In the genomic region with DNA sequence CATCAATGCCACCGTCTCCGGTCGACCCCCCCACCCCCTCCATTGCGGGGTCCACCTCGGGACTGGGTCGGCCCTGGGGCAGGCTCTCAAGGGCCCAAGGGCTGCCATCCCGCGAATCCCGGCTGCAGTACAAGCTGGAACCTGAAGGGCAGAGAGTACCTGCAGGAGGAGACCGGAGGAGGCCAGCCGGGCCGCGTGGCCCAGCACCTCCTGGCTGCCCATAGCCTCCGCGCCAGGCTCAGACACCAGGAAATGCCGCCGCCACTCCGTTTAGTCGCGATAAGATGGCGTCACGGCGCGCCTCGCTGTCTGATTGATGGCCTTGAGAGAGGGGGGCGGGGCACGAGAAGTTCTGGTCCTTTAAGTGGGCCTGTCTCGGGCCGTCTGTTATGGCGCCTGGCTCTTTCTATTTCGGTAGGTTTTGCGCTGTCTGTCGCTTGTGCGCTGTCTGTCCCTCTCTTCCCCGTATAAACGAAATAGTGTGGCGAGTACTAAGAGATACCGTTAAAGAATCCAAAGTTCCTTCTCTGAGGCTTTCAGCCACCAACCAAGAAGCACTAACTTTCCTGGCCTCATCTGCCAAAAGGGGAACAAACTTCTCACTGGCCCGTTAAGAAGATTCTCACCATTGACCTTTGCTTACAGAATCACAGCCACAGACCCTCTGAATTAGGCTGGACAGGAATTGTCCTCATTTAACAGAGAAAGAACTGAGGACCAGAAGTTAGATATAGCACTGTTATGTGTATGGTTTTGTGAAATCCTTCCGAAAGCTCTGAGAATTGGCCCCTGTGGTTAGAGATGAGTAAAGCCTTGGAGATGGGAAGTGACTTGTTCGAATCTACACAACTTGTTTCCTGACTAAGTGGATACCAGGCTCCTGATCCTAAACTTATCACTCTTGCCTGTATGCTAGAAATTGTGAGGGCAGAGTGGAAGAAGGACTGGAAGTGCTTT, we compare ENCODE assay signal across 1 cellular context.
TF ChIP-seq lines count a peak whose summit lies in the region.

A gene with protein sequence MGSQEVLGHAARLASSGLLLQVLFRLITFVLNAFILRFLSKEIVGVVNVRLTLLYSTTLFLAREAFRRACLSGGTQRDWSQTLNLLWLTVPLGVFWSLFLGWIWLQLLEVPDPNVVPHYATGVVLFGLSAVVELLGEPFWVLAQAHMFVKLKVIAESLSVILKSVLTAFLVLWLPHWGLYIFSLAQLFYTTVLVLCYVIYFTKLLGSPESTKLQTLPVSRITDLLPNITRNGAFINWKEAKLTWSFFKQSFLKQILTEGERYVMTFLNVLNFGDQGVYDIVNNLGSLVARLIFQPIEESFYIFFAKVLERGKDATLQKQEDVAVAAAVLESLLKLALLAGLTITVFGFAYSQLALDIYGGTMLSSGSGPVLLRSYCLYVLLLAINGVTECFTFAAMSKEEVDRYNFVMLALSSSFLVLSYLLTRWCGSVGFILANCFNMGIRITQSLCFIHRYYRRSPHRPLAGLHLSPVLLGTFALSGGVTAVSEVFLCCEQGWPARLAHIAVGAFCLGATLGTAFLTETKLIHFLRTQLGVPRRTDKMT (minus strand): TSS at position 257 of the 957 bp plus-strand sequence. CDS start 35 bp downstream, at position 222.

TF ChIP-seq in GM12878, 131 proteins besides CTCF, POLR2A, EP300 and RAD21 (continued from another document and continues in another):
- TF ChIP-seq, protein P1, sequence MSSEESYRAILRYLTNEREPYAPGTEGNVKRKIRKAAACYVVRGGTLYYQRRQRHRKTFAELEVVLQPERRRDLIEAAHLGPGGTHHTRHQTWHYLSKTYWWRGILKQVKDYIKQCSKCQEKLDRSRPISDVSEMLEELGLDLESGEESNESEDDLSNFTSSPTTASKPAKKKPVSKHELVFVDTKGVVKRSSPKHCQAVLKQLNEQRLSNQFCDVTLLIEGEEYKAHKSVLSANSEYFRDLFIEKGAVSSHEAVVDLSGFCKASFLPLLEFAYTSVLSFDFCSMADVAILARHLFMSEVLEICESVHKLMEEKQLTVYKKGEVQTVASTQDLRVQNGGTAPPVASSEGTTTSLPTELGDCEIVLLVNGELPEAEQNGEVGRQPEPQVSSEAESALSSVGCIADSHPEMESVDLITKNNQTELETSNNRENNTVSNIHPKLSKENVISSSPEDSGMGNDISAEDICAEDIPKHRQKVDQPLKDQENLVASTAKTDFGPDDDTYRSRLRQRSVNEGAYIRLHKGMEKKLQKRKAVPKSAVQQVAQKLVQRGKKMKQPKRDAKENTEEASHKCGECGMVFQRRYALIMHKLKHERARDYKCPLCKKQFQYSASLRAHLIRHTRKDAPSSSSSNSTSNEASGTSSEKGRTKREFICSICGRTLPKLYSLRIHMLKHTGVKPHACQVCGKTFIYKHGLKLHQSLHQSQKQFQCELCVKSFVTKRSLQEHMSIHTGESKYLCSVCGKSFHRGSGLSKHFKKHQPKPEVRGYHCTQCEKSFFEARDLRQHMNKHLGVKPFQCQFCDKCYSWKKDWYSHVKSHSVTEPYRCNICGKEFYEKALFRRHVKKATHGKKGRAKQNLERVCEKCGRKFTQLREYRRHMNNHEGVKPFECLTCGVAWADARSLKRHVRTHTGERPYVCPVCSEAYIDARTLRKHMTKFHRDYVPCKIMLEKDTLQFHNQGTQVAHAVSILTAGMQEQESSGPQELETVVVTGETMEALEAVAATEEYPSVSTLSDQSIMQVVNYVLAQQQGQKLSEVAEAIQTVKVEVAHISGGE (CRISPR knock-in tag; IDR thresholded peaks at IDR 0.05) = no peak
- 0 out of 2 replicates have a peak, but pooled peaks have one; percentile 52 for TF ChIP-seq TCF12 (IDR thresholded peaks at IDR 0.05; ENCODE audit: low read depth, low read length)
- no peak for TF ChIP-seq EZH2 (IDR thresholded peaks at IDR 0.05; ENCODE audit: borderline replicate concordance, control insufficient read depth, low read depth, low read length)
- TF ChIP-seq ZNF384 (IDR thresholded peaks at IDR 0.05; ENCODE audit: borderline replicate concordance, low read depth, low read length) = no peak
- TF ChIP-seq NR2F1 (conservative IDR thresholded peaks at IDR 0.05) = 0 out of 2 replicates have a peak, but pooled peaks have one; percentile 23
- no peak for TF ChIP-seq CBX5 (IDR thresholded peaks at IDR 0.05; ENCODE audit: low read depth)
- TF ChIP-seq, protein P2, sequence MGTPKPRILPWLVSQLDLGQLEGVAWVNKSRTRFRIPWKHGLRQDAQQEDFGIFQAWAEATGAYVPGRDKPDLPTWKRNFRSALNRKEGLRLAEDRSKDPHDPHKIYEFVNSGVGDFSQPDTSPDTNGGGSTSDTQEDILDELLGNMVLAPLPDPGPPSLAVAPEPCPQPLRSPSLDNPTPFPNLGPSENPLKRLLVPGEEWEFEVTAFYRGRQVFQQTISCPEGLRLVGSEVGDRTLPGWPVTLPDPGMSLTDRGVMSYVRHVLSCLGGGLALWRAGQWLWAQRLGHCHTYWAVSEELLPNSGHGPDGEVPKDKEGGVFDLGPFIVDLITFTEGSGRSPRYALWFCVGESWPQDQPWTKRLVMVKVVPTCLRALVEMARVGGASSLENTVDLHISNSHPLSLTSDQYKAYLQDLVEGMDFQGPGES (IDR thresholded peaks at IDR 0.05) = no peak
- peak; percentile 14; the same call in 1 of the 2 replicates for TF ChIP-seq RUNX3 (IDR thresholded peaks at IDR 0.05; ENCODE audit: low read length)
- TF ChIP-seq BACH1 (IDR thresholded peaks at IDR 0.05; ENCODE audit: borderline replicate concordance) = peak; percentile 61; the same call in 1 of the 2 replicates
- no peak for TF ChIP-seq RAD51 (IDR thresholded peaks at IDR 0.05)
- TF ChIP-seq MYB (IDR thresholded peaks at IDR 0.05; ENCODE audit: borderline replicate concordance, low read depth, low read length) = no peak
- TF ChIP-seq FOXM1 (IDR thresholded peaks at IDR 0.05; ENCODE audit: low read depth, low read length) = no peak
- TF ChIP-seq HCFC1 (IDR thresholded peaks at IDR 0.05; ENCODE audit: low read length) = peak; percentile 75
- no peak for TF ChIP-seq MTA3 (IDR thresholded peaks at IDR 0.05; ENCODE audit: borderline replicate concordance, low read length)
- peak; percentile 85; the same call in 1 of the 2 replicates for TF ChIP-seq TAF1 (IDR thresholded peaks at IDR 0.05; ENCODE audit: borderline replicate concordance, low read depth, low read length)
- TF ChIP-seq RBBP5 (conservative IDR thresholded peaks at IDR 0.05) = no peak
- no peak for TF ChIP-seq BMI1 (IDR thresholded peaks at IDR 0.05; ENCODE audit: borderline replicate concordance)
- TF ChIP-seq POU2F2 (IDR thresholded peaks at IDR 0.05; ENCODE audit: borderline replicate concordance, low read depth, low read length) = peak; percentile 82; the same call in 2 of the 3 replicates
- TF ChIP-seq CBX3 (IDR thresholded peaks at IDR 0.05; ENCODE audit: borderline replicate concordance, low read depth) = no peak
- TF ChIP-seq ZNF217 (IDR thresholded peaks at IDR 0.05) = no peak
- 0 out of 2 replicates have a peak, but pooled peaks have one; percentile 31 for TF ChIP-seq STAT3 (IDR thresholded peaks at IDR 0.05; ENCODE audit: low read depth, low read length)
- TF ChIP-seq FOS (IDR thresholded peaks at IDR 0.05; ENCODE audit: borderline replicate concordance, extremely low read depth, insufficient read length) = no peak
- TF ChIP-seq RFX5 (IDR thresholded peaks at IDR 0.05; ENCODE audit: low read depth, low read length) = 0 out of 2 replicates have a peak, but pooled peaks have one; percentile 40
- peak; percentile 99 for TF ChIP-seq CREB1 (IDR thresholded peaks at IDR 0.05; ENCODE audit: low read depth)
- peak; percentile 47 for TF ChIP-seq MYC (IDR thresholded peaks at IDR 0.05; ENCODE audit: insufficient read depth, insufficient read length, insufficient replicate concordance, low read length, severe bottlenecking)
- TF ChIP-seq PML (IDR thresholded peaks at IDR 0.05; ENCODE audit: low read length) = peak; percentile 63
- TF ChIP-seq, protein P3, sequence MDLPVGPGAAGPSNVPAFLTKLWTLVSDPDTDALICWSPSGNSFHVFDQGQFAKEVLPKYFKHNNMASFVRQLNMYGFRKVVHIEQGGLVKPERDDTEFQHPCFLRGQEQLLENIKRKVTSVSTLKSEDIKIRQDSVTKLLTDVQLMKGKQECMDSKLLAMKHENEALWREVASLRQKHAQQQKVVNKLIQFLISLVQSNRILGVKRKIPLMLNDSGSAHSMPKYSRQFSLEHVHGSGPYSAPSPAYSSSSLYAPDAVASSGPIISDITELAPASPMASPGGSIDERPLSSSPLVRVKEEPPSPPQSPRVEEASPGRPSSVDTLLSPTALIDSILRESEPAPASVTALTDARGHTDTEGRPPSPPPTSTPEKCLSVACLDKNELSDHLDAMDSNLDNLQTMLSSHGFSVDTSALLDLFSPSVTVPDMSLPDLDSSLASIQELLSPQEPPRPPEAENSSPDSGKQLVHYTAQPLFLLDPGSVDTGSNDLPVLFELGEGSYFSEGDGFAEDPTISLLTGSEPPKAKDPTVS (IDR thresholded peaks at IDR 0.05; ENCODE audit: low read depth, low read length) = no peak
- TF ChIP-seq, protein P4, sequence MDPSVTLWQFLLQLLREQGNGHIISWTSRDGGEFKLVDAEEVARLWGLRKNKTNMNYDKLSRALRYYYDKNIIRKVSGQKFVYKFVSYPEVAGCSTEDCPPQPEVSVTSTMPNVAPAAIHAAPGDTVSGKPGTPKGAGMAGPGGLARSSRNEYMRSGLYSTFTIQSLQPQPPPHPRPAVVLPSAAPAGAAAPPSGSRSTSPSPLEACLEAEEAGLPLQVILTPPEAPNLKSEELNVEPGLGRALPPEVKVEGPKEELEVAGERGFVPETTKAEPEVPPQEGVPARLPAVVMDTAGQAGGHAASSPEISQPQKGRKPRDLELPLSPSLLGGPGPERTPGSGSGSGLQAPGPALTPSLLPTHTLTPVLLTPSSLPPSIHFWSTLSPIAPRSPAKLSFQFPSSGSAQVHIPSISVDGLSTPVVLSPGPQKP (IDR thresholded peaks at IDR 0.05; ENCODE audit: low read depth, low read length) = no peak
- TF ChIP-seq SRF (IDR thresholded peaks at IDR 0.05; ENCODE audit: low read depth in 2 of 2, low read length in 2 of 2) = peak in 1 of 2 experiments; percentile 71; a peak in 2 of 4 replicates
- no peak; the same call in 1 of the 2 replicates for TF ChIP-seq NFIC (IDR thresholded peaks at IDR 0.05; ENCODE audit: low read depth, low read length)
- TF ChIP-seq IKZF1 (conservative IDR thresholded peaks at IDR 0.05) = peak; percentile 60; the same call in 1 of the 2 replicates
- TF ChIP-seq HDGF (IDR thresholded peaks at IDR 0.05) = peak; percentile 55; the same call in 1 of the 2 replicates
- TF ChIP-seq, protein P5, sequence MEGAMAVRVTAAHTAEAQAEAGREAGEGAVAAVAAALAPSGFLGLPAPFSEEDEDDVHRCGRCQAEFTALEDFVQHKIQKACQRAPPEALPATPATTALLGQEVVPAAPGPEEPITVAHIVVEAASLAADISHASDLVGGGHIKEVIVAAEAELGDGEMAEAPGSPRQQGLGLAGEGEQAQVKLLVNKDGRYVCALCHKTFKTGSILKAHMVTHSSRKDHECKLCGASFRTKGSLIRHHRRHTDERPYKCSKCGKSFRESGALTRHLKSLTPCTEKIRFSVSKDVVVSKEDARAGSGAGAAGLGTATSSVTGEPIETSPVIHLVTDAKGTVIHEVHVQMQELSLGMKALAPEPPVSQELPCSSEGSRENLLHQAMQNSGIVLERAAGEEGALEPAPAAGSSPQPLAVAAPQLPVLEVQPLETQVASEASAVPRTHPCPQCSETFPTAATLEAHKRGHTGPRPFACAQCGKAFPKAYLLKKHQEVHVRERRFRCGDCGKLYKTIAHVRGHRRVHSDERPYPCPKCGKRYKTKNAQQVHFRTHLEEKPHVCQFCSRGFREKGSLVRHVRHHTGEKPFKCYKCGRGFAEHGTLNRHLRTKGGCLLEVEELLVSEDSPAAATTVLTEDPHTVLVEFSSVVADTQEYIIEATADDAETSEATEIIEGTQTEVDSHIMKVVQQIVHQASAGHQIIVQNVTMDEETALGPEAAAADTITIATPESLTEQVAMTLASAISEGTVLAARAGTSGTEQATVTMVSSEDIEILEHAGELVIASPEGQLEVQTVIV (IDR thresholded peaks at IDR 0.05; ENCODE audit: borderline replicate concordance, partially characterized antibody) = peak; percentile 77
- peak; percentile 90 for TF ChIP-seq NBN (IDR thresholded peaks at IDR 0.05)
- TF ChIP-seq TCF7 (IDR thresholded peaks at IDR 0.05; ENCODE audit: borderline replicate concordance) = no peak
- TF ChIP-seq CHD1 (IDR thresholded peaks at IDR 0.05; ENCODE audit: low read depth, low read length) = 0 out of 2 replicates have a peak, but pooled peaks have one; percentile 36
- TF ChIP-seq KAT2A (conservative IDR thresholded peaks at IDR 0.05; ENCODE audit: control insufficient read depth, low read depth, low read length) = no peak
- no peak for TF ChIP-seq SP1 (IDR thresholded peaks at IDR 0.05; ENCODE audit: low read depth, low read length)
- TF ChIP-seq SUPT20H (IDR thresholded peaks at IDR 0.05; ENCODE audit: borderline replicate concordance, control insufficient read depth, low read depth, low read length) = no peak
- TF ChIP-seq GATAD2B (conservative IDR thresholded peaks at IDR 0.05; ENCODE audit: low read depth) = peak; percentile 84
- no peak for TF ChIP-seq NFXL1 (IDR thresholded peaks at IDR 0.05; ENCODE audit: borderline replicate concordance)
- no peak for TF ChIP-seq HDAC6 (IDR thresholded peaks at IDR 0.05; ENCODE audit: unreplicated experiment)
- peak; percentile 78; the same call in 1 of the 2 replicates for TF ChIP-seq ZBED1 (IDR thresholded peaks at IDR 0.05; ENCODE audit: borderline replicate concordance)
- TF ChIP-seq, protein P6, sequence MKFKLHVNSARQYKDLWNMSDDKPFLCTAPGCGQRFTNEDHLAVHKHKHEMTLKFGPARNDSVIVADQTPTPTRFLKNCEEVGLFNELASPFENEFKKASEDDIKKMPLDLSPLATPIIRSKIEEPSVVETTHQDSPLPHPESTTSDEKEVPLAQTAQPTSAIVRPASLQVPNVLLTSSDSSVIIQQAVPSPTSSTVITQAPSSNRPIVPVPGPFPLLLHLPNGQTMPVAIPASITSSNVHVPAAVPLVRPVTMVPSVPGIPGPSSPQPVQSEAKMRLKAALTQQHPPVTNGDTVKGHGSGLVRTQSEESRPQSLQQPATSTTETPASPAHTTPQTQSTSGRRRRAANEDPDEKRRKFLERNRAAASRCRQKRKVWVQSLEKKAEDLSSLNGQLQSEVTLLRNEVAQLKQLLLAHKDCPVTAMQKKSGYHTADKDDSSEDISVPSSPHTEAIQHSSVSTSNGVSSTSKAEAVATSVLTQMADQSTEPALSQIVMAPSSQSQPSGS (IDR thresholded peaks at IDR 0.05; ENCODE audit: low read length) = no peak
- TF ChIP-seq RELA (IDR thresholded peaks at IDR 0.05; ENCODE audit: borderline replicate concordance, partially characterized antibody) = peak; percentile 45
- TF ChIP-seq JUND (IDR thresholded peaks at IDR 0.05; ENCODE audit: low read depth, low read length) = no peak
- TF ChIP-seq, protein P7, sequence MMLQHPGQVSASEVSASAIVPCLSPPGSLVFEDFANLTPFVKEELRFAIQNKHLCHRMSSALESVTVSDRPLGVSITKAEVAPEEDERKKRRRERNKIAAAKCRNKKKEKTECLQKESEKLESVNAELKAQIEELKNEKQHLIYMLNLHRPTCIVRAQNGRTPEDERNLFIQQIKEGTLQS (IDR thresholded peaks at IDR 0.05; ENCODE audit: borderline replicate concordance, extremely low read depth, low read depth, low read length) = peak; percentile 72; the same call in 1 of the 2 replicates
- TF ChIP-seq SREBF1 (IDR thresholded peaks at IDR 0.05; ENCODE audit: low read length) = no peak
- TF ChIP-seq FOXK2 (IDR thresholded peaks at IDR 0.05) = no peak
- no peak for TF ChIP-seq WRNIP1 (IDR thresholded peaks at IDR 0.05; ENCODE audit: borderline replicate concordance, low read depth, low read length)
- TF ChIP-seq ZSCAN29 (IDR thresholded peaks at IDR 0.05) = no peak
- TF ChIP-seq TBL1XR1 (IDR thresholded peaks at IDR 0.05; ENCODE audit: low read depth, low read length) = 0 out of 2 replicates have a peak, but pooled peaks have one; percentile 14
